ENCODE assay signal across 1 cellular context in genomic region chr10:35516102-35516670, GRCh38.
TF ChIP-seq lines count a peak whose summit lies in the region.

No MANE protein-coding gene starts in this region.

TF ChIP-seq in IMR-90, 13 proteins besides CTCF, POLR2A, EP300 and RAD21 (continued from another document):
- no peak for TF ChIP-seq USF2 (IDR thresholded peaks at IDR 0.05; ENCODE audit: low read depth, low read length)
